Comparison of ENCODE assay signal across 1 cellular context in genomic region chr21:43911015-43911934, GRCh38.
TF ChIP-seq lines count a peak whose summit lies in the region.

No MANE protein-coding gene starts in this region.

TF ChIP-seq in HepG2, 621 proteins besides CTCF, POLR2A, EP300 and RAD21 (continued from another document and continues in another):
- TF ChIP-seq CREM (IDR thresholded peaks at IDR 0.05) (no peak), CREM (CRISPR knock-in tag; IDR thresholded peaks at IDR 0.05) (no peak), ZFP90 (CRISPR knock-in tag; IDR thresholded peaks at IDR 0.05; ENCODE audit: borderline replicate concordance) (peak; percentile 37; the same call in 1 of the 2 replicates), ZNF691 (CRISPR knock-in tag; IDR thresholded peaks at IDR 0.05; ENCODE audit: borderline replicate concordance, low read depth) (peak; percentile 54; the same call in 1 of the 2 replicates), SPEN (CRISPR knock-in tag; IDR thresholded peaks at IDR 0.05; ENCODE audit: low read depth) (peak; percentile 68), NFYC (CRISPR knock-in tag; IDR thresholded peaks at IDR 0.05) (no peak), PREB (CRISPR knock-in tag; IDR thresholded peaks at IDR 0.05) (no peak), ETV6 (CRISPR knock-in tag; conservative IDR thresholded peaks at IDR 0.05) (no peak), ZNF513 (CRISPR knock-in tag; conservative IDR thresholded peaks at IDR 0.05) (no peak), GZF1 (CRISPR knock-in tag; IDR thresholded peaks at IDR 0.05) (no peak), ZFP36L2 (CRISPR knock-in tag; IDR thresholded peaks at IDR 0.05) (no peak), ATF2 (CRISPR knock-in tag; IDR thresholded peaks at IDR 0.05) (no peak), STAT6 (CRISPR knock-in tag; IDR thresholded peaks at IDR 0.05; ENCODE audit: borderline replicate concordance) (0 out of 2 replicates have a peak, but pooled peaks have one; percentile 54), ZSCAN5A (CRISPR knock-in tag; IDR thresholded peaks at IDR 0.05; ENCODE audit: borderline replicate concordance) (no peak), ZFP1 (CRISPR knock-in tag; IDR thresholded peaks at IDR 0.05) (no peak), IKZF5 (CRISPR knock-in tag; IDR thresholded peaks at IDR 0.05) (0 out of 2 replicates have a peak, but pooled peaks have one; percentile 37), ZBTB33 (CRISPR knock-in tag; IDR thresholded peaks at IDR 0.05) (0 out of 2 replicates have a peak, but pooled peaks have one; percentile 10), AFF4 (CRISPR knock-in tag; IDR thresholded peaks at IDR 0.05) (no peak), ZNF441 (CRISPR knock-in tag; IDR thresholded peaks at IDR 0.05; ENCODE audit: borderline replicate concordance) (no peak), ATF3 (CRISPR knock-in tag; IDR thresholded peaks at IDR 0.05) (no peak), EZH2 (conservative IDR thresholded peaks at IDR 0.05; ENCODE audit: low read depth, low read length) (no peak), EED (CRISPR knock-in tag; IDR thresholded peaks at IDR 0.05) (no peak), MLX (CRISPR knock-in tag; IDR thresholded peaks at IDR 0.05) (no peak), ZNF619 (CRISPR knock-in tag; IDR thresholded peaks at IDR 0.05) (no peak; the same call in 1 of the 2 replicates), KDM1A (CRISPR knock-in tag; IDR thresholded peaks at IDR 0.05) (no peak), ZNF556 (CRISPR knock-in tag; IDR thresholded peaks at IDR 0.05; ENCODE audit: borderline replicate concordance) (0 out of 2 replicates have a peak, but pooled peaks have one; percentile 26), ZNF562 (CRISPR knock-in tag; IDR thresholded peaks at IDR 0.05; ENCODE audit: borderline replicate concordance) (no peak), ZNF263 (CRISPR knock-in tag; IDR thresholded peaks at IDR 0.05) (no peak), TOE1 (CRISPR knock-in tag; IDR thresholded peaks at IDR 0.05) (no peak), KDM2A (CRISPR knock-in tag; IDR thresholded peaks at IDR 0.05; ENCODE audit: borderline replicate concordance, low read depth) (peak; percentile 67; the same call in 1 of the 2 replicates), ZNF468 (CRISPR knock-in tag; IDR thresholded peaks at IDR 0.05) (no peak), PRPF4 (IDR thresholded peaks at IDR 0.05; ENCODE audit: low read depth, low read length, poor library complexity, severe bottlenecking) (no peak), ZNF816 (CRISPR knock-in tag; IDR thresholded peaks at IDR 0.05; ENCODE audit: borderline replicate concordance) (no peak), ZNF224 (CRISPR knock-in tag; IDR thresholded peaks at IDR 0.05) (no peak), SAP130 (CRISPR knock-in tag; IDR thresholded peaks at IDR 0.05; ENCODE audit: low read depth) (peak; percentile 71), STAT5B (CRISPR knock-in tag; IDR thresholded peaks at IDR 0.05) (no peak), ZNF30 (CRISPR knock-in tag; IDR thresholded peaks at IDR 0.05) (no peak), MBD4 (IDR thresholded peaks at IDR 0.05; ENCODE audit: borderline replicate concordance, low read length) (no peak), GTF3A (CRISPR knock-in tag; conservative IDR thresholded peaks at IDR 0.05) (no peak), ZNF121 (CRISPR knock-in tag; IDR thresholded peaks at IDR 0.05) (peak; percentile 98), KLF16 (CRISPR knock-in tag; IDR thresholded peaks at IDR 0.05) (peak in 1 of 2 experiments; percentile 13; a peak in 1 of 4 replicates), SSRP1 (CRISPR knock-in tag; IDR thresholded peaks at IDR 0.05) (no peak), ZMYM3 (CRISPR knock-in tag; IDR thresholded peaks at IDR 0.05) (peak; percentile 70)
